Comparison of ENCODE assay signal across 8 cellular contexts in the genomic region with DNA sequence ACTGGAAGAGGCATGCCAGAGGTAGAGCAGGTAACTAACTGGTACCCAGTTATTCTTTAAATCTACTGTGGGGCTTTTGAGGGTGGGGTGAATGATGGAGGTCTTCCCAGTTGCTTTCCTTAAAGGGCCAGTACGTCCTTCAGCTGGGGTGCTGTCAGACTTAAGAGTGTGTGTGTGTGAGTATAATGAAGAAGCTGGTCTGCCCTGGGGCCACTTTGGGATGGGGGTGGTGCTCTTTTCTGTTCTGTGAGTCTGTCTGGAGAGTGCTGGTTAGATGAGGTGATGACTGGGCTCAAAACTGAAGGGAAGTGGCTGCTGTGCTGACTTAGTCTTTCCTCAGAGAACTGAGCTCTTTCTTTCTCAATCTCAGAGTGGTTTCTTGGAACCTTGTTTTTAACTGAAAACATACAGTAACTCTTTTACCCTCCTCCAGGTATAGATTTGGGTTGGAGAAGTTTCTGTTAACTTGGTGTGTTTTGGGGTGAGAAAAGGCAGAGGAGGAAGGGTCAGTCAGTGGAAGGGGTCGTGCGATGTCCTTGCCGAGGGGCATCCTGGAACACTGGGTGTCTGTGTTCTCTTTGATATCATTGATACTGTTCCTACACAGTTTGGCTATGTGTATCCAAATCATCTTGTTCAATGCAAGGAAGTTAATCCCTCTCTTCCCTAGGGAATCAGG. TPM values are rescaled to one million over a fixed set of nuclear protein-coding genes. Genes with fewer than 3 reads are reported as not detected.
DNase-seq lines count a peak whose midpoint lies in the region; ATAC-seq, FAIRE-seq and TF ChIP-seq lines count a peak whose summit lies in the region.

No MANE protein-coding gene starts in this region.

- WGBS in aorta, 2 donors: 6% methylated on average over 4 of the region's 4 CpGs

- H3K27ac Mint-ChIP-seq in activated naive CD4-positive, alpha-beta T cell treated with anti-CD3 and anti-CD28 coated beads for 36 hours: peak overlapping the region; percentile 98

- TF ChIP-seq CTCF in Peyer's patch (IDR thresholded peaks at IDR 0.05) (no peak), D721Med (IDR thresholded peaks at IDR 0.05; ENCODE audit: insufficient read depth, missing control alignments) (no peak)

- H3K4me1 ChIP-seq in Peyer's patch (peaks cover 0 to 8% (median 2%) of the 10 kb centered on the region in 4 donors), aorta (ENCODE audit: control insufficient read depth in 1 of 2, insufficient read depth in 2 of 2, low read length in 2 of 2) (no peaks in the 10 kb centered on the region)

- peak overlapping the region; percentile 81 for H3K4me3 Mint-ChIP-seq in activated naive CD4-positive, alpha-beta T cell treated with anti-CD3 and anti-CD28 coated beads for 36 hours

- peaks cover 10% of the 10 kb centered on the region for H3K36me3 Mint-ChIP-seq in activated naive CD4-positive, alpha-beta T cell treated with anti-CD3 and anti-CD28 coated beads for 36 hours (ENCODE audit: low read depth)

- H3K27me3 Mint-ChIP-seq in activated naive CD4-positive, alpha-beta T cell treated with anti-CD3 and anti-CD28 coated beads for 36 hours (ENCODE audit: low read depth): no peaks in the 10 kb centered on the region

- H3K36me3 ChIP-seq in Peyer's patch (no peaks in the 10 kb centered on the region), aorta (ENCODE audit: control insufficient read depth in 1 of 2, insufficient read depth in 2 of 2, low read length in 1 of 2) (no peaks in the 10 kb centered on the region)

- peak overlapping the region; percentile 71 to 95 (median 88) for H3K27ac ChIP-seq in Peyer's patch
- H3K27ac ChIP-seq in aorta (ENCODE audit: low read depth in 1 of 2, low read length in 2 of 2): peak overlapping the region; percentile 77 to 92

- CTCF ChIA-PET in activated naive CD4-positive, alpha-beta T cell treated with anti-CD3 and anti-CD28 coated beads for 36 hours (lab: Charles Lee): interaction anchor here (0.7 to 7.9 kb wide), 13 partner anchors 10 to 1176 kb away, joined by 3 to 100 read pairs (median 5); no protein-coding TSS in a partner anchor

- H3K9me3 ChIP-seq in Peyer's patch (no peaks in the 10 kb centered on the region), aorta (ENCODE audit: control insufficient read depth, low read length) (no peaks in the 10 kb centered on the region)

- no peaks in the 10 kb centered on the region for H3K9me3 Mint-ChIP-seq in activated naive CD4-positive, alpha-beta T cell treated with anti-CD3 and anti-CD28 coated beads for 36 hours

- intact Hi-C loops in activated naive CD4-positive, alpha-beta T cell treated with anti-CD3 and anti-CD28 coated beads for 36 hours (cut with micrococcal nuclease): loop anchor here (1.0 kb wide), 2 partner anchors 8 to 13 kb away; no protein-coding TSS in a partner anchor
- intact Hi-C loops in posterior vena cava (cut with DNase I) (loop anchor here (5.0 to 10.0 kb wide), 2 partner anchors 52 to 100 kb away; no protein-coding TSS in a partner anchor), aorta (cut with DNase I) (loop anchor here (5.0 kb wide), 1 partner anchor 52 kb away; no protein-coding TSS in a partner anchor)

- TF ChIP-seq POLR2A in Peyer's patch (IDR thresholded peaks at IDR 0.05): peak in 1 of 2 donors; percentile 14

- ATAC-seq in aorta (ENCODE audit: low FRiP score): peak; percentile 83
- ATAC-seq in GM19397 (IDR thresholded peaks at IDR 0.05; ENCODE audit: unreplicated experiment): no peak

- peak; percentile 64 for FAIRE-seq in GM18507 (lab: Jason Lieb, UNC)
- no peak for FAIRE-seq in D721Med (lab: Jason Lieb, UNC)

- H3K4me3 ChIP-seq in Peyer's patch: peak overlapping the region; percentile 20 to 42 (median 34)
- peak overlapping the region; percentile 62 to 83 for H3K4me3 ChIP-seq in aorta (ENCODE audit: low read length in 2 of 2)

- peaks cover 48% of the 10 kb centered on the region for H3K4me1 Mint-ChIP-seq in activated naive CD4-positive, alpha-beta T cell treated with anti-CD3 and anti-CD28 coated beads for 36 hours (ENCODE audit: low read depth)

- DNase-seq in GM18507 (ENCODE audit: extremely low spot score, insufficient read length, low read depth): no peak
- DNase-seq in Peyer's patch: peak in 1 of 3 donors; percentile 68
- peak; percentile 83 for DNase-seq in activated naive CD4-positive, alpha-beta T cell treated with anti-CD3 and anti-CD28 coated beads for 36 hours
- peak; percentile 58 for DNase-seq in glomerular visceral epithelial cell (ENCODE audit: extremely low spot score)
- DNase-seq in posterior vena cava (ENCODE audit: low spot score): peak; percentile 85
- DNase-seq in aorta: peak in 1 of 2 donors; percentile 74
- DNase-seq in D721Med (ENCODE audit: insufficient read length, low spot score): no peak

- no peaks in the 10 kb centered on the region for H3K27me3 ChIP-seq in Peyer's patch
- H3K27me3 ChIP-seq in aorta (ENCODE audit: control insufficient read depth in 1 of 2, insufficient read depth in 2 of 2, low read length in 1 of 2): no peaks in the 10 kb centered on the region

RNA-seq across cellular contexts. Expression of a gene that starts 0.7 kb away (rescaled TPM):
- total RNA-seq in Peyer's patch (100 to 1,000 TPM; 187 to 436 (median 261) TPM), posterior vena cava (100 to 1,000 TPM; 596 to 609 TPM), aorta (100 to 1,000 TPM; 613 to 785 TPM)
- total RNA-seq in activated naive CD4-positive, alpha-beta T cell treated with anti-CD3 and anti-CD28 coated beads for 36 hours: 100 to 1,000 TPM; 174 to 179 TPM
- polyA plus RNA-seq in aorta: 100 to 1,000 TPM in 1 of 2 donors, 10 to 100 TPM in 1; 38.9 to 159 TPM

Comparison
In these comparisons a context has a peak if more than half of its experiments do, and no peak if none do; other contexts are left out.
1. DNase-seq: peak in activated naive CD4-positive, alpha-beta T cell treated with anti-CD3 and anti-CD28 coated beads for 36 hours (single experiment), glomerular visceral epithelial cell (single experiment) and posterior vena cava (single experiment); none in GM18507 (single experiment) and D721Med (single experiment).